Comparison of ENCODE assay signal across 1 cellular context in the genomic region with DNA sequence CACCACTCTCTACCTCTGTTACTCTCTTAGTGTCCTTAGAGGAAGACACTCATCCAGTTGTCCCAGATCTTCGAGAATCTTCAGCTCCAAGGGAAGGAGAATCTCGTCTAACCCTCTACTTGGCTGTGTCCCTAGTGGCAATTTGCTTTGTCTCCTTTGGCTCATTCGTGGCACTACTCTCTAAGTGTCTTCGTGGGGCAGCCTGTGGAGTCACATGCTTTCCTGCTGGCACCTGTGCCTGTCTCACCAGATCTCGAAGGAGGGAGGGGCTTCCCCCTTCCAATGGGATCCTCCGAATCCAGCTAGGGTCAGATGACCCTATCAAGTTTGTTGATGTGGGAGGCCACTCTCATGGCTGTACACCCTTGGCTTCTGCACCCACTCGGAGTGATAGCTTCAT.
TF ChIP-seq lines count a peak whose summit lies in the region.

No MANE protein-coding gene starts in this region.

TF ChIP-seq in IMR-90, 13 proteins besides CTCF, POLR2A, EP300 and RAD21:
- no peak for TF ChIP-seq CHD1 (IDR thresholded peaks at IDR 0.05; ENCODE audit: low read depth, low read length)
- no peak for TF ChIP-seq CEBPB (IDR thresholded peaks at IDR 0.05; ENCODE audit: low read depth, low read length)
- TF ChIP-seq, protein P1, sequence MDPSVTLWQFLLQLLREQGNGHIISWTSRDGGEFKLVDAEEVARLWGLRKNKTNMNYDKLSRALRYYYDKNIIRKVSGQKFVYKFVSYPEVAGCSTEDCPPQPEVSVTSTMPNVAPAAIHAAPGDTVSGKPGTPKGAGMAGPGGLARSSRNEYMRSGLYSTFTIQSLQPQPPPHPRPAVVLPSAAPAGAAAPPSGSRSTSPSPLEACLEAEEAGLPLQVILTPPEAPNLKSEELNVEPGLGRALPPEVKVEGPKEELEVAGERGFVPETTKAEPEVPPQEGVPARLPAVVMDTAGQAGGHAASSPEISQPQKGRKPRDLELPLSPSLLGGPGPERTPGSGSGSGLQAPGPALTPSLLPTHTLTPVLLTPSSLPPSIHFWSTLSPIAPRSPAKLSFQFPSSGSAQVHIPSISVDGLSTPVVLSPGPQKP (IDR thresholded peaks at IDR 0.05; ENCODE audit: borderline replicate concordance, low read depth, low read length) = no peak
- no peak for TF ChIP-seq MXI1 (IDR thresholded peaks at IDR 0.05; ENCODE audit: borderline replicate concordance, low read depth, low read length)
- no peak for TF ChIP-seq RFX5 (IDR thresholded peaks at IDR 0.05; ENCODE audit: low read depth, low read length)
- TF ChIP-seq MAFK (IDR thresholded peaks at IDR 0.05; ENCODE audit: low read depth, low read length) = no peak
- no peak for TF ChIP-seq MAZ (IDR thresholded peaks at IDR 0.05; ENCODE audit: borderline replicate concordance, low read depth, low read length)
- no peak for TF ChIP-seq SMC3 (IDR thresholded peaks at IDR 0.05; ENCODE audit: low read depth, low read length)
- TF ChIP-seq FOS (IDR thresholded peaks at IDR 0.05; ENCODE audit: low read depth, low read length) = no peak
- TF ChIP-seq, protein P2, sequence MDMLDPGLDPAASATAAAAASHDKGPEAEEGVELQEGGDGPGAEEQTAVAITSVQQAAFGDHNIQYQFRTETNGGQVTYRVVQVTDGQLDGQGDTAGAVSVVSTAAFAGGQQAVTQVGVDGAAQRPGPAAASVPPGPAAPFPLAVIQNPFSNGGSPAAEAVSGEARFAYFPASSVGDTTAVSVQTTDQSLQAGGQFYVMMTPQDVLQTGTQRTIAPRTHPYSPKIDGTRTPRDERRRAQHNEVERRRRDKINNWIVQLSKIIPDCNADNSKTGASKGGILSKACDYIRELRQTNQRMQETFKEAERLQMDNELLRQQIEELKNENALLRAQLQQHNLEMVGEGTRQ (IDR thresholded peaks at IDR 0.05; ENCODE audit: low read depth, low read length) = no peak
- TF ChIP-seq BHLHE40 (IDR thresholded peaks at IDR 0.05; ENCODE audit: low read depth, low read length) = no peak
- no peak for TF ChIP-seq NFE2L2 (IDR thresholded peaks at IDR 0.05; ENCODE audit: low read depth, low read length)
- TF ChIP-seq RCOR1 (IDR thresholded peaks at IDR 0.05; ENCODE audit: insufficient replicate concordance, low read length) = no peak
